Comparison of ENCODE assay signal across 8 cellular contexts in genomic region chr16:88561485-88562369, GRCh38. TPM values are rescaled to one million over a fixed set of nuclear protein-coding genes. Genes with fewer than 3 reads are reported as not detected.
DNase-seq lines count a peak whose midpoint lies in the region; ATAC-seq, FAIRE-seq and TF ChIP-seq lines count a peak whose summit lies in the region.

No MANE protein-coding gene starts in this region.

- H3K79me2 ChIP-seq in HepG2 (ENCODE audit: insufficient read depth, low read length): no peaks in the 10 kb centered on the region

- peaks cover 22% of the 10 kb centered on the region for H3K4me1 ChIP-seq in HepG2 (ENCODE audit: insufficient read depth, low read length)

- peak; percentile 65 for TF ChIP-seq RAD21 in HepG2 (CRISPR knock-in tag; IDR thresholded peaks at IDR 0.05)

- no TSS peak for BruUV-seq in HepG2 (replicated peaks; lab: Mats Ljungman, UMichigan)

- H3K27me3 ChIP-seq in WERI-Rb-1 (ENCODE audit: insufficient read depth, low read depth, severe bottlenecking): no peaks in the 10 kb centered on the region
- peaks cover 5 to 25% of the 10 kb centered on the region in 2 experiments; a peak in 4 of 5 replicates for H3K27me3 ChIP-seq in HepG2 (ENCODE audit: control insufficient read depth in 1 of 2, insufficient read depth in 2 of 2, low read length in 2 of 2)

- H3K27ac ChIP-seq in WERI-Rb-1 (no peak overlapping the region), HepG2 (ENCODE audit: extremely low read length, insufficient read depth, low read length) (no peak overlapping the region)

- peaks cover 2% of the 10 kb centered on the region; the same call in 1 of the 2 replicates for H4K20me1 ChIP-seq in HepG2 (ENCODE audit: insufficient read depth, low read length)

- H3K9me3 ChIP-seq in WERI-Rb-1 (ENCODE audit: severe bottlenecking) (no peaks in the 10 kb centered on the region), HepG2 (ENCODE audit: low read length) (no peaks in the 10 kb centered on the region)

- FAIRE-seq in HepG2 (lab: Jason Lieb, UNC): peak; percentile 77

- H3K4me2 ChIP-seq in HepG2 (ENCODE audit: low read depth, low read length): peak overlapping the region; percentile 83

- POLR2A ChIA-PET in HepG2 (lab: Yijun Ruan, JAX): interaction anchor here (1.7 kb wide), 1 partner anchor 9 kb away, joined by 5 read pairs; the partner anchor contains the start of gene ZC3H18

- no peak for TF ChIP-seq POLR2A in HepG2 (IDR thresholded peaks at IDR 0.05; ENCODE audit: insufficient read depth in 1 of 2, low read depth in 2 of 2, low read length in 2 of 2)

- 27% methylated on average over 25 of the region's 25 CpGs for WGBS in HepG2 (ENCODE audit: low lambda C conversion rate)

- no peak for TF ChIP-seq EP300 in HepG2 (IDR thresholded peaks at IDR 0.05; ENCODE audit: low read depth in 2 of 2, low read length in 2 of 2)
- no peak for TF ChIP-seq EP300 in HepG2 (CRISPR knock-in tag; IDR thresholded peaks at IDR 0.05; ENCODE audit: borderline replicate concordance)

- DNase-seq in DMS53 (lab: John Stamatoyannopoulos, UW) (peak; percentile 63), WERI-Rb-1 (peak; percentile 30), cerebellum (ENCODE audit: low spot score) (peak; percentile 77), HepG2 (ENCODE audit: low spot score) (no peak)
- DNase-seq in stimulated activated CD4-positive, alpha-beta T cell treated with anti-CD3 and anti-CD28 coated beads, TNF-alpha, amount 100 ng/mL, for 4 hours (ENCODE audit: low read depth in 3 of 3): peak; percentile 22 to 31 (median 28)

- intact Hi-C loops in HepG2 (cut with micrococcal nuclease; ENCODE audit: unreplicated experiment): loop anchor here (1.0 kb wide), 1 partner anchor 118 kb away; no protein-coding TSS in a partner anchor

- in situ Hi-C loops in HepG2 (cut with HindIII; ENCODE audit: extremely low pct_ligation_motif_present, low pct_unique_long_range_greater_than_20kb): no loop called here

- peak; percentile 50 for TF ChIP-seq CTCF in LNCAP (IDR thresholded peaks at IDR 0.05)
- peak; percentile 44; the same call in 1 of the 2 replicates for TF ChIP-seq CTCF in WERI-Rb-1 (IDR thresholded peaks at IDR 0.05; ENCODE audit: low read depth, low read length)
- peak; percentile 84 for TF ChIP-seq CTCF in HepG2 (CRISPR knock-in tag; IDR thresholded peaks at IDR 0.05)

- H3K4me3 ChIP-seq in WERI-Rb-1 (ENCODE audit: low read depth, low read length) (no peak overlapping the region), HepG2 (replicated peaks in 1 of 3; ENCODE audit: insufficient read depth in 1 of 3, low read depth in 2 of 3, low read length in 3 of 3) (peak overlapping the region in 1 of 3 experiments; percentile 50; a peak in 1 of 6 replicates)

- H3K36me3 ChIP-seq in WERI-Rb-1 (no peaks in the 10 kb centered on the region), HepG2 (replicated peaks in 1 of 2; ENCODE audit: control insufficient read depth in 1 of 2, insufficient read depth in 2 of 2, low read length in 2 of 2) (no peaks in the 10 kb centered on the region)

- no peak overlapping the region; the same call in 1 of the 2 replicates for H3K9ac ChIP-seq in HepG2 (ENCODE audit: insufficient read depth, low read depth, low read length)

- CTCF ChIA-PET in HepG2 (lab: Yijun Ruan, JAX; ENCODE audit: low intra/inter-chr PET ratio, low total read pairs): interaction anchor here (0.6 to 2.9 kb wide), 4 partner anchors 33 to 124 kb away, joined by 3 to 27 read pairs (median 3); no protein-coding TSS in a partner anchor

- ATAC-seq in HepG2 (peak; percentile 34), HG03159 (IDR thresholded peaks at IDR 0.05; ENCODE audit: unreplicated experiment) (no peak), GM21390 (IDR thresholded peaks at IDR 0.05; ENCODE audit: unreplicated experiment) (no peak)

- H2AFZ ChIP-seq in HepG2 (ENCODE audit: low read length): no peak overlapping the region

TF ChIP-seq in HepG2, 621 proteins besides CTCF, POLR2A, EP300 and RAD21 (continues in another document):
- TF ChIP-seq, protein P1, sequence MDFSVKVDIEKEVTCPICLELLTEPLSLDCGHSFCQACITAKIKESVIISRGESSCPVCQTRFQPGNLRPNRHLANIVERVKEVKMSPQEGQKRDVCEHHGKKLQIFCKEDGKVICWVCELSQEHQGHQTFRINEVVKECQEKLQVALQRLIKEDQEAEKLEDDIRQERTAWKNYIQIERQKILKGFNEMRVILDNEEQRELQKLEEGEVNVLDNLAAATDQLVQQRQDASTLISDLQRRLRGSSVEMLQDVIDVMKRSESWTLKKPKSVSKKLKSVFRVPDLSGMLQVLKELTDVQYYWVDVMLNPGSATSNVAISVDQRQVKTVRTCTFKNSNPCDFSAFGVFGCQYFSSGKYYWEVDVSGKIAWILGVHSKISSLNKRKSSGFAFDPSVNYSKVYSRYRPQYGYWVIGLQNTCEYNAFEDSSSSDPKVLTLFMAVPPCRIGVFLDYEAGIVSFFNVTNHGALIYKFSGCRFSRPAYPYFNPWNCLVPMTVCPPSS (IDR thresholded peaks at IDR 0.05): no peak
- peak; percentile 13; the same call in 1 of the 2 replicates for TF ChIP-seq ZNF687 (CRISPR knock-in tag; IDR thresholded peaks at IDR 0.05)
- TF ChIP-seq ZBTB1 (CRISPR knock-in tag; IDR thresholded peaks at IDR 0.05; ENCODE audit: borderline replicate concordance): no peak
- TF ChIP-seq ZNF556 (CRISPR knock-in tag; IDR thresholded peaks at IDR 0.05; ENCODE audit: borderline replicate concordance): no peak
- TF ChIP-seq AGO1 (IDR thresholded peaks at IDR 0.05; ENCODE audit: low read depth, low read length, poor library complexity, severe bottlenecking): no peak
- TF ChIP-seq ZNF333 (CRISPR knock-in tag; IDR thresholded peaks at IDR 0.05; ENCODE audit: borderline replicate concordance): 0 out of 2 replicates have a peak, but pooled peaks have one; percentile 41

RNA-seq across cellular contexts. Expression of gene ZC3H18, which starts 8.5 kb away (rescaled TPM):
- total RNA-seq in cerebellum (17.9 TPM), HepG2 (2016; rRNA removed; fragmentation: Illumina TruSeq; extraction: Trizol) (19.7 and 27.4 TPM in 2 replicates)
- 19.4 and 24.7 TPM in 2 replicates for total RNA-seq in HepG2 (2016; cell fraction: cytosol; rRNA removed; fragmentation: Illumina TruSeq; extraction: Trizol; ENCODE audit: low read depth)
- total RNA-seq in HepG2 (2016; cell fraction: insoluble cytoplasmic fraction; rRNA removed; fragmentation: Illumina TruSeq; extraction: Trizol): 14.3 and 27.1 TPM in 2 replicates
- total RNA-seq in HepG2 (2016; cell fraction: membrane; rRNA removed; fragmentation: Illumina TruSeq; extraction: Trizol): 13.2 and 13.7 TPM in 2 replicates
- total RNA-seq in HepG2 (2016; cell fraction: nucleus; rRNA removed; fragmentation: Illumina TruSeq; extraction: Trizol): 23.0 and 25.0 TPM in 2 replicates
- 11.2 and 12.7 TPM in 2 replicates for polyA plus RNA-seq in HepG2 (2011; rRNA removed)
- 5.1 and 6.6 TPM in 2 replicates for polyA plus RNA-seq in HepG2 (2011; cell fraction: cytosol; rRNA removed)
- polyA plus RNA-seq in HepG2 (2011; cell fraction: nucleus; rRNA removed): 52.8 and 62.1 TPM in 2 replicates
- polyA plus RNA-seq in HepG2 (2012): 25.6 and 26.4 TPM in 2 replicates
- 2.5 and 2.8 TPM in 2 replicates for polyA plus RNA-seq in HepG2 (2016; cell fraction: cytosol; fragmentation: Illumina TruSeq; extraction: Trizol; ENCODE audit: low read depth)
- 25.5 and 39.1 TPM in 2 replicates for polyA plus RNA-seq in HepG2 (2016; cell fraction: insoluble cytoplasmic fraction; fragmentation: Illumina TruSeq; extraction: Trizol; ENCODE audit: low read depth)
- 6.0 and 7.1 TPM in 2 replicates for polyA plus RNA-seq in HepG2 (2016; cell fraction: membrane; fragmentation: Illumina TruSeq; extraction: Trizol; ENCODE audit: low read depth)
- polyA plus RNA-seq in HepG2 (2016; cell fraction: nucleus; fragmentation: Illumina TruSeq; extraction: Trizol; ENCODE audit: insufficient read depth, low read depth): 81.5 and 103 TPM in 2 replicates
- polyA minus RNA-seq in HepG2 (2011; rRNA and poly(A)+ RNA removed; ENCODE audit: low replicate concordance): 8.7 and 11.6 TPM in 2 replicates
- polyA minus RNA-seq in HepG2 (2011; cell fraction: cytosol; rRNA and poly(A)+ RNA removed): 9.7 and 11.0 TPM in 2 replicates
- polyA minus RNA-seq in HepG2 (2011; cell fraction: nucleus; rRNA and poly(A)+ RNA removed): 21.3 and 25.5 TPM in 2 replicates
